10 cellular contexts compared by ENCODE assay signal in the genomic region with DNA sequence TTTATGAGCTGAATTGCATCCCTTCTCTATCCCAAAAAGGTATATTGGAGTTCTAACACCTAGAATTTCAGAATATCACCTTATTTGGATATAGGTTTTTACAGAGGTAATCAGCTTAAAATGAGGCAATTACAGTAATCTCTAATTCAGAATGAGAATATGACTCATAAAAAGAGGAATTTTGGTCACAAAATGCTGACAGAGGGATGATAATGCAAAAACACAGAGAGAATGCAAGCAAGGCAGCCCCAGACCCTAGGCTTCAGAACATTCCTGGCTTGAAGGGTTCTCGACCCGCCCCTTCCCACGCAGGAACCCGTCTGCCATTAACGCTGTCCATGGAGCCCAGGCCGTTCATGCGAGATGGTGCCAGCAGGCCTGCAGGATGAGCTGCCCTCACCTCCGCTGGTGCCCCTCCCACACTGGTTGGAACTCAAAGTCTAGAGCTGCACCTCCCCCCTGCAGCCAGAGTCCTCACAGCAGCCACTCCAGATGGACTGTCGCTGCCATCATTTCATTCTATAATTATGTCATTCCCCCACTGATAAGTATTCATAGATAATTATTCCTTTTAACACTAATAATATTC.
A peak's percentile ranks its signal among the peaks of the same experiment; 100 is the strongest.
DNase-seq lines count a peak whose midpoint lies in the region; ATAC-seq lines count a peak whose summit lies in the region.
"Had no signal": no experiment of that assay in that cellular context is flagged by ENCODE, and none has a peak within 500 bp of the region (broad histone marks: within the 10 kb centered on the region; RNA-seq: fewer than 3 reads in every experiment).

No MANE protein-coding gene starts in this region.

- H3K27me3 Mint-ChIP-seq in activated CD4-positive, alpha-beta T cell treated with anti-CD3 and anti-CD28 coated beads, Interleukin-2, amount 10 ng/mL, durations not matched to agents 24 days and 14 days: no peaks in the 10 kb centered on the region
- H3K27me3 Mint-ChIP-seq in activated T-cell treated with anti-CD3 and anti-CD28 coated beads, Interleukin-2, amount 50 U/mL, for 72 hours (ENCODE audit: low read depth): no peaks in the 10 kb centered on the region
- H3K27me3 Mint-ChIP-seq: T-cell had no signal

- no peaks in the 10 kb centered on the region for H3K9me3 Mint-ChIP-seq in activated CD4-positive, alpha-beta T cell treated with anti-CD3 and anti-CD28 coated beads, Interleukin-2, amount 10 ng/mL, durations not matched to agents 24 days and 14 days
- peaks cover 1 to 5% of the 10 kb centered on the region in 2 donors for H3K9me3 Mint-ChIP-seq in activated T-cell treated with anti-CD3 and anti-CD28 coated beads, Interleukin-2, amount 50 U/mL, for 72 hours

- H3K36me3 ChIP-seq in MG63: no peaks in the 10 kb centered on the region

- no peaks in the 10 kb centered on the region for H3K27me3 ChIP-seq in MG63

- no peaks in the 10 kb centered on the region for H3K36me3 Mint-ChIP-seq in activated CD4-positive, alpha-beta T cell treated with anti-CD3 and anti-CD28 coated beads, Interleukin-2, amount 10 ng/mL, durations not matched to agents 24 days and 14 days (ENCODE audit: low read depth)
- no peaks in the 10 kb centered on the region for H3K36me3 Mint-ChIP-seq in activated T-cell treated with anti-CD3 and anti-CD28 coated beads, Interleukin-2, amount 50 U/mL, for 72 hours (ENCODE audit: insufficient read depth in 2 of 2)
- H3K36me3 Mint-ChIP-seq: T-cell had no signal

- ATAC-seq in HG02938 (IDR thresholded peaks at IDR 0.05; ENCODE audit: unreplicated experiment) (peak; percentile 91), GM19035 (IDR thresholded peaks at IDR 0.05; ENCODE audit: unreplicated experiment) (no peak)
- ATAC-seq in activated T-cell treated with anti-CD3 and anti-CD28 coated beads, Interleukin-2, amount 50 U/mL, for 72 hours (replicated peaks in 1 of 2): peak; percentile 15 to 33

- DNase-seq in activated CD4-positive, alpha-beta T cell treated with anti-CD3 and anti-CD28 coated beads, Interleukin-2, amount 10 ng/mL, durations not matched to agents 24 days and 14 days: peak; percentile 56
- no peak for DNase-seq in activated CD4-positive, alpha-beta T cell treated with anti-CD3 and anti-CD28 coated beads for 4 hours
- peak in 1 of 2 donors; percentile 0 for DNase-seq in activated T-cell treated with anti-CD3 and anti-CD28 coated beads, Interleukin-2, amount 50 U/mL, for 72 hours
- DNase-seq in stimulated activated CD4-positive, alpha-beta T cell treated with anti-CD3 and anti-CD28 coated beads, Interleukin-4, amount 100 ng/mL, for 1 hour: peak; percentile 19
- no peak for DNase-seq in NCI-H1417 treated with DMSO at 0.1 percent for 48 hours (lab: John Stamatoyannopoulos, UW)
- no peak for DNase-seq in MG63
- DNase-seq: central memory CD4-positive, alpha-beta T cell had no signal

- peaks cover 4% of the 10 kb centered on the region for H3K4me1 Mint-ChIP-seq in activated CD4-positive, alpha-beta T cell treated with anti-CD3 and anti-CD28 coated beads, Interleukin-2, amount 10 ng/mL, durations not matched to agents 24 days and 14 days
- no peaks in the 10 kb centered on the region for H3K4me1 Mint-ChIP-seq in activated T-cell treated with anti-CD3 and anti-CD28 coated beads, Interleukin-2, amount 50 U/mL, for 72 hours (ENCODE audit: low read depth)

- H3K4me3 Mint-ChIP-seq in activated CD4-positive, alpha-beta T cell treated with anti-CD3 and anti-CD28 coated beads, Interleukin-2, amount 10 ng/mL, durations not matched to agents 24 days and 14 days: no peak overlapping the region
- no peak overlapping the region for H3K4me3 Mint-ChIP-seq in activated T-cell treated with anti-CD3 and anti-CD28 coated beads, Interleukin-2, amount 50 U/mL, for 72 hours
- H3K4me3 Mint-ChIP-seq: T-cell had no signal

- intact Hi-C loops in activated CD4-positive, alpha-beta T cell treated with anti-CD3 and anti-CD28 coated beads, Interleukin-2, amount 10 ng/mL, durations not matched to agents 24 days and 14 days (cut with micrococcal nuclease): no loop called here

- no peaks in the 10 kb centered on the region for H3K9me3 ChIP-seq in MG63

- no peak overlapping the region for H3K4me3 ChIP-seq in MG63

- H3K27ac Mint-ChIP-seq in activated CD4-positive, alpha-beta T cell treated with anti-CD3 and anti-CD28 coated beads, Interleukin-2, amount 10 ng/mL, durations not matched to agents 24 days and 14 days: no peak overlapping the region
- H3K27ac Mint-ChIP-seq in activated T-cell treated with anti-CD3 and anti-CD28 coated beads, Interleukin-2, amount 50 U/mL, for 72 hours: no peak overlapping the region

Comparison
In these comparisons a context has a peak if more than half of its experiments do, and no peak if none do; other contexts are left out.
1. DNase-seq: peak in activated CD4-positive, alpha-beta T cell treated with anti-CD3 and anti-CD28 coated beads, Interleukin-2, amount 10 ng/mL, durations not matched to agents 24 days and 14 days (single experiment) and stimulated activated CD4-positive, alpha-beta T cell treated with anti-CD3 and anti-CD28 coated beads, Interleukin-4, amount 100 ng/mL, for 1 hour (single experiment); none in activated CD4-positive, alpha-beta T cell treated with anti-CD3 and anti-CD28 coated beads for 4 hours (0 of 2), NCI-H1417 treated with DMSO at 0.1 percent for 48 hours (single experiment) and MG63 (single experiment).